ENCODE assay signal across 1 cellular context in the genomic region with DNA sequence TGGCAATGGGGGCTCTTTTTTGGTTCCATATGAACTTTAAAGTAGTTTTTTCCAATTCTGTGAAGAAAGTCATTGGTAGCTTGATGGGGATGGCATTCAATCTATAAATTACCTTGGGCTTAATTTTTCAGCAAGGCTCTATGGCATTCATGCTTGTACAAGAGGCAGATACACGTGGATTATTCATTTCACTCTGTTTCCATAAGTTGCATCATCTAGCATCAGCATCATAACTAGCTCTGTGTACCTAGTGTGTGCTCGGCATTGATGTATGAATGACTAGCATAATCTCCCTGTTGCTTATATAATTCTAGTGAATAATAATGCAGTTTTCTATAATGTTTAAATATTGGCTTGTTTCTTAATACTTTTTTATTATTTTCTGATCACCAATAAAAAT.
A peak's percentile ranks its signal among the peaks of the same experiment; 100 is the strongest.
TF ChIP-seq lines count a peak whose summit lies in the region.
"Not testable (repeated sequence)": the region's sequence is repeated elsewhere in the genome, so short reads cannot be mapped to it uniquely, and the experiment has no call there.

No MANE protein-coding gene starts in this region.

TF ChIP-seq in K562, 482 proteins besides CTCF, POLR2A, EP300 and RAD21 (continued from another document):
- TF ChIP-seq, protein P1, sequence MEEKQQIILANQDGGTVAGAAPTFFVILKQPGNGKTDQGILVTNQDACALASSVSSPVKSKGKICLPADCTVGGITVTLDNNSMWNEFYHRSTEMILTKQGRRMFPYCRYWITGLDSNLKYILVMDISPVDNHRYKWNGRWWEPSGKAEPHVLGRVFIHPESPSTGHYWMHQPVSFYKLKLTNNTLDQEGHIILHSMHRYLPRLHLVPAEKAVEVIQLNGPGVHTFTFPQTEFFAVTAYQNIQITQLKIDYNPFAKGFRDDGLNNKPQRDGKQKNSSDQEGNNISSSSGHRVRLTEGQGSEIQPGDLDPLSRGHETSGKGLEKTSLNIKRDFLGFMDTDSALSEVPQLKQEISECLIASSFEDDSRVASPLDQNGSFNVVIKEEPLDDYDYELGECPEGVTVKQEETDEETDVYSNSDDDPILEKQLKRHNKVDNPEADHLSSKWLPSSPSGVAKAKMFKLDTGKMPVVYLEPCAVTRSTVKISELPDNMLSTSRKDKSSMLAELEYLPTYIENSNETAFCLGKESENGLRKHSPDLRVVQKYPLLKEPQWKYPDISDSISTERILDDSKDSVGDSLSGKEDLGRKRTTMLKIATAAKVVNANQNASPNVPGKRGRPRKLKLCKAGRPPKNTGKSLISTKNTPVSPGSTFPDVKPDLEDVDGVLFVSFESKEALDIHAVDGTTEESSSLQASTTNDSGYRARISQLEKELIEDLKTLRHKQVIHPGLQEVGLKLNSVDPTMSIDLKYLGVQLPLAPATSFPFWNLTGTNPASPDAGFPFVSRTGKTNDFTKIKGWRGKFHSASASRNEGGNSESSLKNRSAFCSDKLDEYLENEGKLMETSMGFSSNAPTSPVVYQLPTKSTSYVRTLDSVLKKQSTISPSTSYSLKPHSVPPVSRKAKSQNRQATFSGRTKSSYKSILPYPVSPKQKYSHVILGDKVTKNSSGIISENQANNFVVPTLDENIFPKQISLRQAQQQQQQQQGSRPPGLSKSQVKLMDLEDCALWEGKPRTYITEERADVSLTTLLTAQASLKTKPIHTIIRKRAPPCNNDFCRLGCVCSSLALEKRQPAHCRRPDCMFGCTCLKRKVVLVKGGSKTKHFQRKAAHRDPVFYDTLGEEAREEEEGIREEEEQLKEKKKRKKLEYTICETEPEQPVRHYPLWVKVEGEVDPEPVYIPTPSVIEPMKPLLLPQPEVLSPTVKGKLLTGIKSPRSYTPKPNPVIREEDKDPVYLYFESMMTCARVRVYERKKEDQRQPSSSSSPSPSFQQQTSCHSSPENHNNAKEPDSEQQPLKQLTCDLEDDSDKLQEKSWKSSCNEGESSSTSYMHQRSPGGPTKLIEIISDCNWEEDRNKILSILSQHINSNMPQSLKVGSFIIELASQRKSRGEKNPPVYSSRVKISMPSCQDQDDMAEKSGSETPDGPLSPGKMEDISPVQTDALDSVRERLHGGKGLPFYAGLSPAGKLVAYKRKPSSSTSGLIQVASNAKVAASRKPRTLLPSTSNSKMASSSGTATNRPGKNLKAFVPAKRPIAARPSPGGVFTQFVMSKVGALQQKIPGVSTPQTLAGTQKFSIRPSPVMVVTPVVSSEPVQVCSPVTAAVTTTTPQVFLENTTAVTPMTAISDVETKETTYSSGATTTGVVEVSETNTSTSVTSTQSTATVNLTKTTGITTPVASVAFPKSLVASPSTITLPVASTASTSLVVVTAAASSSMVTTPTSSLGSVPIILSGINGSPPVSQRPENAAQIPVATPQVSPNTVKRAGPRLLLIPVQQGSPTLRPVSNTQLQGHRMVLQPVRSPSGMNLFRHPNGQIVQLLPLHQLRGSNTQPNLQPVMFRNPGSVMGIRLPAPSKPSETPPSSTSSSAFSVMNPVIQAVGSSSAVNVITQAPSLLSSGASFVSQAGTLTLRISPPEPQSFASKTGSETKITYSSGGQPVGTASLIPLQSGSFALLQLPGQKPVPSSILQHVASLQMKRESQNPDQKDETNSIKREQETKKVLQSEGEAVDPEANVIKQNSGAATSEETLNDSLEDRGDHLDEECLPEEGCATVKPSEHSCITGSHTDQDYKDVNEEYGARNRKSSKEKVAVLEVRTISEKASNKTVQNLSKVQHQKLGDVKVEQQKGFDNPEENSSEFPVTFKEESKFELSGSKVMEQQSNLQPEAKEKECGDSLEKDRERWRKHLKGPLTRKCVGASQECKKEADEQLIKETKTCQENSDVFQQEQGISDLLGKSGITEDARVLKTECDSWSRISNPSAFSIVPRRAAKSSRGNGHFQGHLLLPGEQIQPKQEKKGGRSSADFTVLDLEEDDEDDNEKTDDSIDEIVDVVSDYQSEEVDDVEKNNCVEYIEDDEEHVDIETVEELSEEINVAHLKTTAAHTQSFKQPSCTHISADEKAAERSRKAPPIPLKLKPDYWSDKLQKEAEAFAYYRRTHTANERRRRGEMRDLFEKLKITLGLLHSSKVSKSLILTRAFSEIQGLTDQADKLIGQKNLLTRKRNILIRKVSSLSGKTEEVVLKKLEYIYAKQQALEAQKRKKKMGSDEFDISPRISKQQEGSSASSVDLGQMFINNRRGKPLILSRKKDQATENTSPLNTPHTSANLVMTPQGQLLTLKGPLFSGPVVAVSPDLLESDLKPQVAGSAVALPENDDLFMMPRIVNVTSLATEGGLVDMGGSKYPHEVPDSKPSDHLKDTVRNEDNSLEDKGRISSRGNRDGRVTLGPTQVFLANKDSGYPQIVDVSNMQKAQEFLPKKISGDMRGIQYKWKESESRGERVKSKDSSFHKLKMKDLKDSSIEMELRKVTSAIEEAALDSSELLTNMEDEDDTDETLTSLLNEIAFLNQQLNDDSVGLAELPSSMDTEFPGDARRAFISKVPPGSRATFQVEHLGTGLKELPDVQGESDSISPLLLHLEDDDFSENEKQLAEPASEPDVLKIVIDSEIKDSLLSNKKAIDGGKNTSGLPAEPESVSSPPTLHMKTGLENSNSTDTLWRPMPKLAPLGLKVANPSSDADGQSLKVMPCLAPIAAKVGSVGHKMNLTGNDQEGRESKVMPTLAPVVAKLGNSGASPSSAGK (IDR thresholded peaks at IDR 0.05) = peak; percentile 44; the same call in 1 of the 2 replicates
- peak; percentile 43; the same call in 1 of the 2 replicates for TF ChIP-seq EP400 (IDR thresholded peaks at IDR 0.05)
- 0 out of 2 replicates have a peak, but pooled peaks have one; percentile 18 for TF ChIP-seq JUND (IDR thresholded peaks at IDR 0.05; ENCODE audit: borderline replicate concordance, low read depth, low read length)
- not testable (repeated sequence) for TF ChIP-seq JUND (tag; IDR thresholded peaks at IDR 0.05; ENCODE audit: borderline replicate concordance, low read depth, low read length)
- TF ChIP-seq, protein P2, sequence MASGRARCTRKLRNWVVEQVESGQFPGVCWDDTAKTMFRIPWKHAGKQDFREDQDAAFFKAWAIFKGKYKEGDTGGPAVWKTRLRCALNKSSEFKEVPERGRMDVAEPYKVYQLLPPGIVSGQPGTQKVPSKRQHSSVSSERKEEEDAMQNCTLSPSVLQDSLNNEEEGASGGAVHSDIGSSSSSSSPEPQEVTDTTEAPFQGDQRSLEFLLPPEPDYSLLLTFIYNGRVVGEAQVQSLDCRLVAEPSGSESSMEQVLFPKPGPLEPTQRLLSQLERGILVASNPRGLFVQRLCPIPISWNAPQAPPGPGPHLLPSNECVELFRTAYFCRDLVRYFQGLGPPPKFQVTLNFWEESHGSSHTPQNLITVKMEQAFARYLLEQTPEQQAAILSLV (tag; IDR thresholded peaks at IDR 0.05) = 0 out of 2 replicates have a peak, but pooled peaks have one; percentile 8
- TF ChIP-seq, protein P3, sequence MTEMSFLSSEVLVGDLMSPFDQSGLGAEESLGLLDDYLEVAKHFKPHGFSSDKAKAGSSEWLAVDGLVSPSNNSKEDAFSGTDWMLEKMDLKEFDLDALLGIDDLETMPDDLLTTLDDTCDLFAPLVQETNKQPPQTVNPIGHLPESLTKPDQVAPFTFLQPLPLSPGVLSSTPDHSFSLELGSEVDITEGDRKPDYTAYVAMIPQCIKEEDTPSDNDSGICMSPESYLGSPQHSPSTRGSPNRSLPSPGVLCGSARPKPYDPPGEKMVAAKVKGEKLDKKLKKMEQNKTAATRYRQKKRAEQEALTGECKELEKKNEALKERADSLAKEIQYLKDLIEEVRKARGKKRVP (CRISPR knock-in tag; IDR thresholded peaks at IDR 0.05) = 0 out of 2 replicates have a peak, but pooled peaks have one; percentile 65
